In genomic region chr2:174117951-174118930, GRCh38 we compare ENCODE assay signal across 14 cellular contexts.
DNase-seq lines count a peak whose midpoint lies in the region; ATAC-seq lines count a peak whose summit lies in the region.
"Had no signal": no experiment of that assay in that cellular context is flagged by ENCODE, and none has a peak within 500 bp of the region (broad histone marks: within the 10 kb centered on the region; RNA-seq: fewer than 3 reads in every experiment).

No MANE protein-coding gene starts in this region.

- no peak overlapping the region for H4K8ac ChIP-seq in mesendoderm (ENCODE audit: low read depth, low read length)

- peaks cover 5% of the 10 kb centered on the region for H3K4me1 ChIP-seq in mesendoderm (ENCODE audit: control insufficient read depth, low read depth, low read length)
- H3K4me1 ChIP-seq: left ventricle myocardium inferior had no signal

- H3K4me1 Mint-ChIP-seq in activated naive CD8-positive, alpha-beta T cell treated with anti-CD3 and anti-CD28 coated beads, Interleukin-2, amount 50 U/mL, for 24 hours = peaks cover 4% of the 10 kb centered on the region

- H3K23ac ChIP-seq in mesendoderm (ENCODE audit: low read length) = no peak overlapping the region

- no CpG with 5 or more reads among the region's 9 CpGs for WGBS in mesendoderm (ENCODE audit: extremely low coverage, insufficient coverage, low lambda C conversion rate)

- no peaks in the 10 kb centered on the region for H3K79me2 ChIP-seq in mesendoderm (ENCODE audit: control insufficient read depth, insufficient read depth, low read length)

- no peak overlapping the region for H3K27ac Mint-ChIP-seq in activated naive CD8-positive, alpha-beta T cell treated with anti-CD3 and anti-CD28 coated beads, Interleukin-2, amount 50 U/mL, for 24 hours
- H3K27ac Mint-ChIP-seq: stimulated activated naive CD8-positive, alpha-beta T cell treated with anti-CD3 and anti-CD28 coated beads, Interleukin-15, amount 100 ng/mL, for 72 hours had no signal

- H3K36me3 Mint-ChIP-seq in activated naive CD8-positive, alpha-beta T cell treated with anti-CD3 and anti-CD28 coated beads, Interleukin-2, amount 50 U/mL, for 24 hours (ENCODE audit: low read depth) = peaks cover 39% of the 10 kb centered on the region

- H2BK5ac ChIP-seq in mesendoderm (ENCODE audit: low read length) = no peak overlapping the region

- no peak overlapping the region for H3K18ac ChIP-seq in mesendoderm (ENCODE audit: low read length)

- H3K4me3 Mint-ChIP-seq in activated naive CD8-positive, alpha-beta T cell treated with anti-CD3 and anti-CD28 coated beads, Interleukin-2, amount 50 U/mL, for 24 hours = no peak overlapping the region
- H3K4me3 Mint-ChIP-seq: stimulated activated naive CD8-positive, alpha-beta T cell treated with anti-CD3 and anti-CD28 coated beads, Interleukin-15, amount 100 ng/mL, for 72 hours had no signal

- no peak overlapping the region for H3K27ac ChIP-seq in mesendoderm (ENCODE audit: low read depth, low read length)
- H3K27ac ChIP-seq: coronary artery, left ventricle myocardium inferior had no signal

- H3K4me3 ChIP-seq in mesendoderm (ENCODE audit: low read length) = no peak overlapping the region
- H3K4me3 ChIP-seq: coronary artery, left ventricle myocardium inferior had no signal

- ATAC-seq in HG03378 (IDR thresholded peaks at IDR 0.05; ENCODE audit: unreplicated experiment) (no peak), HG03354 (IDR thresholded peaks at IDR 0.05; ENCODE audit: poor library complexity, severe bottlenecking, unreplicated experiment) (no peak), HG02870 (IDR thresholded peaks at IDR 0.05; ENCODE audit: unreplicated experiment) (no peak)
- no peak for ATAC-seq in activated naive CD8-positive, alpha-beta T cell treated with anti-CD3 and anti-CD28 coated beads, Interleukin-2, amount 50 U/mL, for 24 hours
- ATAC-seq: stimulated activated naive CD8-positive, alpha-beta T cell treated with anti-CD3 and anti-CD28 coated beads, Interleukin-15, amount 100 ng/mL, for 72 hours had no signal

- H2BK120ac ChIP-seq in mesendoderm (ENCODE audit: low read depth, low read length) = no peak overlapping the region

- H2BK15ac ChIP-seq in mesendoderm (replicated peaks; ENCODE audit: low read depth) = no peak overlapping the region

- DNase-seq in DMS 273 (lab: John Stamatoyannopoulos, UW; ENCODE audit: unreplicated experiment) (peak; percentile 85), NCI-H1694 treated with DMSO at 0.1 percent for 48 hours (lab: John Stamatoyannopoulos, UW) (peak; percentile 79), cerebellar cortex (ENCODE audit: low spot score) (peak; percentile 48), mesendoderm (peak; percentile 63)
- DNase-seq in activated naive CD8-positive, alpha-beta T cell treated with anti-CD3 and anti-CD28 coated beads, Interleukin-2, amount 50 U/mL, for 24 hours = no peak
- DNase-seq: Caco-2; left ventricle myocardium inferior; NCI-H1436 treated with DMSO at 0.1 percent for 48 hours; small intestine; stimulated activated naive CD8-positive, alpha-beta T cell treated with anti-CD3 and anti-CD28 coated beads, Interleukin-15, amount 100 ng/mL, for 72 hours had no signal

- H3K9ac ChIP-seq in mesendoderm (ENCODE audit: low read length) = no peak overlapping the region

- no peaks in the 10 kb centered on the region for H3K79me1 ChIP-seq in mesendoderm (ENCODE audit: low read length)

- no peaks in the 10 kb centered on the region for H3K27me3 Mint-ChIP-seq in activated naive CD8-positive, alpha-beta T cell treated with anti-CD3 and anti-CD28 coated beads, Interleukin-2, amount 50 U/mL, for 24 hours
- H3K27me3 Mint-ChIP-seq: stimulated activated naive CD8-positive, alpha-beta T cell treated with anti-CD3 and anti-CD28 coated beads, Interleukin-15, amount 100 ng/mL, for 72 hours had no signal

- no peaks in the 10 kb centered on the region for H3K27me3 ChIP-seq in mesendoderm (ENCODE audit: insufficient read depth, low read length, poor library complexity)

- H3K4ac ChIP-seq in mesendoderm (ENCODE audit: low read depth, low read length) = no peak overlapping the region

- H2AK5ac ChIP-seq in mesendoderm (ENCODE audit: low read length) = no peak overlapping the region

- H4K5ac ChIP-seq in mesendoderm (ENCODE audit: low read length) = no peak overlapping the region

- H3K9me3 Mint-ChIP-seq in activated naive CD8-positive, alpha-beta T cell treated with anti-CD3 and anti-CD28 coated beads, Interleukin-2, amount 50 U/mL, for 24 hours = no peaks in the 10 kb centered on the region
- H3K9me3 Mint-ChIP-seq: stimulated activated naive CD8-positive, alpha-beta T cell treated with anti-CD3 and anti-CD28 coated beads, Interleukin-15, amount 100 ng/mL, for 72 hours had no signal

- H3K36me3 ChIP-seq in mesendoderm (ENCODE audit: control insufficient read depth, insufficient read depth, low read length) = no peaks in the 10 kb centered on the region

- peak overlapping the region; percentile 46 for H3K56ac ChIP-seq in mesendoderm (ENCODE audit: low read length)

- H3K4me2 ChIP-seq in mesendoderm (ENCODE audit: low read length) = no peak overlapping the region
